Comparison of ENCODE assay signal across 1 cellular context in the genomic region with DNA sequence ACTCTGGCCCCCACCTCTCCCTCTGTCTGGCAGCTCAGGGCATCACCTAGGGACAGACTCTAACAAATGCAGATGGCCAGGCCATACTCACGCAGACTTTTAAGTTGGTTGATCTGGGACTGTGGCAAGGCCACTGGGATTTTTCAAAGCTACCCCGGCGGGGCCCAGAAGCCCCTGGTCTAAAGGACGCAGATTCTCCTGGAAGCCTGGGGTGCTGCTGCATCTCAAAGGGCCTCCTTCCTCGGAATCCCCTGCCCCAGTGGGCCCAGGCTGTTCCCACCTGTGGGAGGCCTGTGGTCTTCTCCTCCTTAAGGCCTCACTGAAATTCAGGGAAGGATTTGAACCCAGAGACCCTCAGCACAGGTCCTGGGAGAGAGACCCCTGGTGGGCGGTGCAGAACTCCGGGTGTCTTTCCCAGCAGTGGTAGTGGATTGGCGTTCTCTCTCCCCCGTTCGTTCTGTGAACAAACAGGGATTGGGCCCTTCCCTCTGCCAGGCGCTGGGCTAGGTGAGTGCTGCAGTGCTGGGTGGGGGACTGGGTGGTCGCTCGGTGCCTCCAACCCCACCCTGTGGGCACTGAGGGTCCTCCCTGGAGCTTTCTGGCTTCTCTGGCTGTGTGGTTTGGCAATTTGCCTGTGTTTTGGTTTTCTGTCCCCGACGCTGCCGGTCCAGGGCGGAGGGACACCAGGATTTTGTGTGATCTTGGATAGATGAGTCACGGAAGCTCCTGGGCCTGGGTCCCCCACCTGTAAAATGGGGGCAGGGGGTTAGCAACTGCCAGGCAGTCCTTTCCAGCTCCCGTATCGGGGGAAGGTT.
TF ChIP-seq lines count a peak whose summit lies in the region.

No MANE protein-coding gene starts in this region.

TF ChIP-seq in HepG2, 621 proteins besides CTCF, POLR2A, EP300 and RAD21:
- TF ChIP-seq, protein P1, sequence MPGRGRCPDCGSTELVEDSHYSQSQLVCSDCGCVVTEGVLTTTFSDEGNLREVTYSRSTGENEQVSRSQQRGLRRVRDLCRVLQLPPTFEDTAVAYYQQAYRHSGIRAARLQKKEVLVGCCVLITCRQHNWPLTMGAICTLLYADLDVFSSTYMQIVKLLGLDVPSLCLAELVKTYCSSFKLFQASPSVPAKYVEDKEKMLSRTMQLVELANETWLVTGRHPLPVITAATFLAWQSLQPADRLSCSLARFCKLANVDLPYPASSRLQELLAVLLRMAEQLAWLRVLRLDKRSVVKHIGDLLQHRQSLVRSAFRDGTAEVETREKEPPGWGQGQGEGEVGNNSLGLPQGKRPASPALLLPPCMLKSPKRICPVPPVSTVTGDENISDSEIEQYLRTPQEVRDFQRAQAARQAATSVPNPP (CRISPR knock-in tag; IDR thresholded peaks at IDR 0.05): no peak
- TF ChIP-seq ZNF7 (CRISPR knock-in tag; IDR thresholded peaks at IDR 0.05): no peak
- TF ChIP-seq, protein P2, sequence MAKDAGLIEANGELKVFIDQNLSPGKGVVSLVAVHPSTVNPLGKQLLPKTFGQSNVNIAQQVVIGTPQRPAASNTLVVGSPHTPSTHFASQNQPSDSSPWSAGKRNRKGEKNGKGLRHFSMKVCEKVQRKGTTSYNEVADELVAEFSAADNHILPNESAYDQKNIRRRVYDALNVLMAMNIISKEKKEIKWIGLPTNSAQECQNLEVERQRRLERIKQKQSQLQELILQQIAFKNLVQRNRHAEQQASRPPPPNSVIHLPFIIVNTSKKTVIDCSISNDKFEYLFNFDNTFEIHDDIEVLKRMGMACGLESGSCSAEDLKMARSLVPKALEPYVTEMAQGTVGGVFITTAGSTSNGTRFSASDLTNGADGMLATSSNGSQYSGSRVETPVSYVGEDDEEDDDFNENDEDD (CRISPR knock-in tag; IDR thresholded peaks at IDR 0.05; ENCODE audit: borderline replicate concordance): no peak
- TF ChIP-seq MED8 (CRISPR knock-in tag; IDR thresholded peaks at IDR 0.05; ENCODE audit: insufficient replicate concordance): no peak
- TF ChIP-seq MXI1 (IDR thresholded peaks at IDR 0.05; ENCODE audit: borderline replicate concordance, low read depth, low read length): no peak
